1 cellular context compared by ENCODE assay signal in the genomic region with DNA sequence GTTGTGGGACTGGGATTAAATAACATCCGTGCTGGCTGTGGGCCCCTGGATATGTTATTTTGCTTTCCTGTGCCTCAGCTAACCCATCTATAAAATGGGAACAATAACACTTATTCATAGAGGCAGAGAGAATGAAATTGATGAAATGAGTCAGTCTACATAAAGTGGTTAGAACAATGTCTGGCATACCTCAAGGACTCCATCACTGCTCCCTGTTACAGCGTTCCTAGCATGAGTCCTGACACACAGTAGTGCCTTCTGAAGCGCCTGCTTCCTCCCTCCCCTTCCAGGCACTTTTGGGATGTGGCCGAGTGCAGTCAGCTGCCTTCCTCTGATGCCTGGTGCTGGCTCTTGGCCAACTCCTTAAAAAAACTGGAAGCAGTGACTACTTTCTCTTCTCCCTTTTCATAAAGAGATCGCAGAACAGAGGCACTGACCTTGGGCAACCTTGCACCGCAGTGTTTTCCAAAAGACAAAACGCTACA.
TF ChIP-seq lines count a peak whose summit lies in the region.

No MANE protein-coding gene starts in this region.

TF ChIP-seq in K562, 482 proteins besides CTCF, POLR2A, EP300 and RAD21 (continued from another document):
- TF ChIP-seq KLF13 (tag; IDR thresholded peaks at IDR 0.05; ENCODE audit: borderline replicate concordance, low read depth), result no peak
- peak; percentile 33; the same call in 1 of the 2 replicates for TF ChIP-seq NFIX (CRISPR knock-in tag; IDR thresholded peaks at IDR 0.05; ENCODE audit: low read depth)
